ENCODE assay signal across 25 cellular contexts in the genomic region with DNA sequence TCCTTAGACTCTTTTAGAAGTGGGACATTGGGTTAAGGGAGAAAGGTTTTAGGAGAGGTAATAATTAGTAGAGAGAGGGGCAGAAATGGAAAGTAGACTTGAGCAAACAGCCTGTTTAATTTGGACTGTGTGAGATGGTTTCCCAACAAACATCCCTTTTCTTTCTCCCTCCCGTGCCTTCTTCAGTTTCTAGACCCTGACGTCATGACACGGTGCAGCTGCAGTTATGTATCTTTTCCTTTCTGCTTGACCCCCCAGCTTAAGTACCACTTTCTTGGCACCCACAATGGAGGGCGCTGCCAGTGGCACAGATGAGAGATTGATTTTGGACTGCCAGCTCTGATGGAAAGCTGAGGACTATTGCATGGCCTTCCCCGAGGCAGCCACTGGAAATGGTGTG.
"Had no signal": no experiment of that assay in that cellular context is flagged by ENCODE, and none has a peak within 500 bp of the region (broad histone marks: within the 10 kb centered on the region; RNA-seq: fewer than 3 reads in every experiment).

No MANE protein-coding gene starts in this region.

- ATAC-seq: left cardiac atrium; left lung; naive thymus-derived CD8-positive, alpha-beta T cell; psoas muscle; right cardiac atrium; stimulated activated memory B cell treated with anti-CD40 and anti-IgM and Interleukin-4, amounts not matched to agents 10 μg/mL and 1 μg/mL and 100 μg/mL, for 72 hours; stimulated activated naive CD8-positive, alpha-beta T cell treated with anti-CD3 and anti-CD28 coated beads, Interleukin-15, Interleukin-2, amounts not matched to agents 100 U/mL and 50 U/mL, for 24 hours had no signal

- H3K4me1 ChIP-seq: colonic mucosa, esophagus muscularis mucosa, left lung, psoas muscle, spleen, testis, tibial artery had no signal

- H3K27me3 ChIP-seq: colonic mucosa, left lung, ovary, testis had no signal

- H3K27ac ChIP-seq: colonic mucosa, esophagus muscularis mucosa, left lung, ovary, psoas muscle, spleen, testis, tibial artery had no signal

- DNase-seq: colonic mucosa; effector CD8-positive, alpha-beta T cell; endodermal cell; foreskin melanocyte; hypothalamus; left cardiac atrium; left lung; mesendoderm; midbrain; naive thymus-derived CD8-positive, alpha-beta T cell; nephron progenitor cell; nucleus accumbens; ovary; posterior cingulate gyrus; psoas muscle; right cardiac atrium; spleen; stimulated activated CD4-positive, alpha-beta T cell treated with anti-CD3 and anti-CD28 coated beads, Interleukin-4, amount 100 ng/mL, for 4 hours; stimulated activated naive CD8-positive, alpha-beta T cell treated with anti-CD3 and anti-CD28 coated beads, Interleukin-15, Interleukin-2, amounts not matched to agents 100 U/mL and 50 U/mL, for 24 hours; substantia nigra; testis; tibial artery had no signal

- H3K9me3 ChIP-seq: colonic mucosa, esophagus muscularis mucosa, left lung, psoas muscle, testis, tibial artery had no signal

- H3K4me3 ChIP-seq: colonic mucosa, esophagus muscularis mucosa, left lung, ovary, psoas muscle, skin epidermis, spleen, testis, tibial artery had no signal

- H3K36me3 ChIP-seq: colonic mucosa, esophagus muscularis mucosa, left lung, ovary, spleen, tibial artery had no signal
